In genomic region chr16:82750078-82750477, GRCh38 we compare ENCODE assay signal across 18 cellular contexts.
DNase-seq lines count a peak whose midpoint lies in the region; ATAC-seq and TF ChIP-seq lines count a peak whose summit lies in the region.
"Had no signal": no experiment of that assay in that cellular context is flagged by ENCODE, and none has a peak within 500 bp of the region (broad histone marks: within the 10 kb centered on the region; RNA-seq: fewer than 3 reads in every experiment).

No MANE protein-coding gene starts in this region.

- H3K4me3 ChIP-seq in left ventricle myocardium inferior: no peak overlapping the region
- H3K4me3 ChIP-seq: A549, MG63 had no signal

- H3K27ac ChIP-seq in left ventricle myocardium inferior (replicated peaks): peak overlapping the region; percentile 45
- H3K27ac ChIP-seq: A549 had no signal

- peaks cover 67% of the 10 kb centered on the region for H3K4me1 ChIP-seq in left ventricle myocardium inferior
- H3K4me1 ChIP-seq: A549 had no signal

- DNase-seq in left ventricle myocardium inferior (no peak), left ventricle myocardium superior (no peak), NCI-H69 (lab: John Stamatoyannopoulos, UW) (peak; percentile 37), left kidney (ENCODE audit: low read depth, low spot score) (peak; percentile 12), superior temporal gyrus (ENCODE audit: extremely low spot score) (no peak)
- DNase-seq in effector CD4-positive, alpha-beta T cell: no peak
- DNase-seq in stimulated activated CD4-positive, alpha-beta T cell treated with anti-CD3 and anti-CD28 coated beads, Interleukin-4, amount 100 ng/mL, for 1 hour: no peak
- DNase-seq: C1 segment of cervical spinal cord; CD8-positive, alpha-beta memory T cell; DMS79; H9; MG63; NCI-H1092 treated with DMSO at 0.1 percent for 48 hours; NCI-H510A; RPMI8226; SHP77 treated with DMSO at 0.1 percent for 48 hours; SK-N-SH had no signal

- TF ChIP-seq CTCF in left ventricle myocardium inferior (IDR thresholded peaks at IDR 0.05; ENCODE audit: borderline replicate concordance): no peak

- no peak for ATAC-seq in left ventricle myocardium superior
- ATAC-seq: A549 had no signal

- H3K36me3 ChIP-seq in left ventricle myocardium inferior: no peaks in the 10 kb centered on the region
- H3K36me3 ChIP-seq: MG63 had no signal

- no peaks in the 10 kb centered on the region for H3K27me3 ChIP-seq in left ventricle myocardium inferior (ENCODE audit: low read depth)
- H3K27me3 ChIP-seq: MG63 had no signal

- H3K9me3 ChIP-seq in left ventricle myocardium inferior (replicated peaks): no peaks in the 10 kb centered on the region
- H3K9me3 ChIP-seq: A549, MG63, SK-N-SH had no signal

- intact Hi-C loops in left ventricle myocardium inferior (cut with micrococcal nuclease) (loop anchor here (10.0 kb wide), 1 partner anchor 115 kb away; no protein-coding TSS in a partner anchor), left ventricle myocardium superior (cut with micrococcal nuclease) (no loop called here)

Comparison
In these comparisons a context has a peak if more than half of its experiments do, and no peak if none do; other contexts are left out.
1. DNase-seq: peak in NCI-H69 (single experiment) and left kidney (single experiment); none in left ventricle myocardium inferior (single experiment), left ventricle myocardium superior (single experiment), effector CD4-positive, alpha-beta T cell (single experiment), stimulated activated CD4-positive, alpha-beta T cell treated with anti-CD3 and anti-CD28 coated beads, Interleukin-4, amount 100 ng/mL, for 1 hour (single experiment) and superior temporal gyrus (single experiment).